In genomic region chr19:47746129-47746528, GRCh38 we compare ENCODE assay signal across 7 cellular contexts. TPM values are rescaled to one million over a fixed set of nuclear protein-coding genes. Genes with fewer than 3 reads are reported as not detected.
DNase-seq lines count a peak whose midpoint lies in the region; ATAC-seq and TF ChIP-seq lines count a peak whose summit lies in the region.
"Not testable (repeated sequence)": the region's sequence is repeated elsewhere in the genome, so short reads cannot be mapped to it uniquely, and the experiment has no call there.
"Had no signal": no experiment of that assay in that cellular context is flagged by ENCODE, and none has a peak within 500 bp of the region (broad histone marks: within the 10 kb centered on the region; RNA-seq: fewer than 3 reads in every experiment).

No MANE protein-coding gene starts in this region.

- TF ChIP-seq POLR2A in sigmoid colon (IDR thresholded peaks at IDR 0.05), result not testable (repeated sequence)

- CTCF ChIA-PET in BJ (lab: Yijun Ruan, JAX), result interaction anchor here (1.5 to 7.2 kb wide), 4 partner anchors 27 to 312 kb away, joined by 3 to 160 read pairs (median 30); partner anchors contain the start of gene EHD2

- TF ChIP-seq EP300 in sigmoid colon (IDR thresholded peaks at IDR 0.05), result not testable (repeated sequence)

- intact Hi-C loops in left lung (cut with DNase I); sigmoid colon (cut with DNase I): not testable (repeated sequence)

- H3K4me1 ChIP-seq in left lung (peaks cover 24 to 60% of the 10 kb centered on the region in 2 donors), sigmoid colon (peaks cover 0 to 52% (median 38%) of the 10 kb centered on the region in 4 donors)

- H3K27me3 ChIP-seq in BJ (ENCODE audit: control insufficient read depth, insufficient read depth, low read length); left lung; sigmoid colon: not testable (repeated sequence)

- peak overlapping the region in 1 of 2 donors; percentile 99 for H3K27ac Mint-ChIP-seq in effector memory CD8-positive, alpha-beta T cell

- H3K9me3 Mint-ChIP-seq in activated T-cell treated with anti-CD3 and anti-CD28 coated beads, Interleukin-2, amount 50 U/mL, for 4 hours; effector memory CD8-positive, alpha-beta T cell: not testable (repeated sequence)

- H3K36me3 Mint-ChIP-seq in activated T-cell treated with anti-CD3 and anti-CD28 coated beads, Interleukin-2, amount 50 U/mL, for 4 hours (ENCODE audit: insufficient read depth), result peaks cover 15% of the 10 kb centered on the region
- H3K36me3 Mint-ChIP-seq in effector memory CD8-positive, alpha-beta T cell (ENCODE audit: insufficient read depth), result peaks cover 51% of the 10 kb centered on the region

- H3K4me3 Mint-ChIP-seq in activated T-cell treated with anti-CD3 and anti-CD28 coated beads, Interleukin-2, amount 50 U/mL, for 4 hours, result peak overlapping the region; percentile 99
- peak overlapping the region; percentile 97 to 99 for H3K4me3 Mint-ChIP-seq in effector memory CD8-positive, alpha-beta T cell

- not testable (repeated sequence) for TF ChIP-seq CTCF in BJ (IDR thresholded peaks at IDR 0.05; ENCODE audit: insufficient read depth, low read depth, low read length); LNCaP clone FGC (IDR thresholded peaks at IDR 0.05; ENCODE audit: control insufficient read depth, extremely low read depth, insufficient read depth); left lung (IDR thresholded peaks at IDR 0.05); sigmoid colon (IDR thresholded peaks at IDR 0.05)

- H3K4me3 ChIP-seq in BJ (ENCODE audit: low read depth, low read length) (peak overlapping the region; percentile 83), LNCaP clone FGC (ENCODE audit: low read depth, low read length) (peak overlapping the region; percentile 70), left lung (peak overlapping the region; percentile 73 to 87), sigmoid colon (peak overlapping the region; percentile 68 to 83 (median 78))

- H3K27ac ChIP-seq in left lung, result not testable (repeated sequence)
- H3K27ac ChIP-seq in sigmoid colon, result peak overlapping the region; percentile 93 to 97 (median 96)

- not testable (repeated sequence) for H3K9me3 ChIP-seq in left lung, sigmoid colon

- H3K36me3 ChIP-seq in BJ (ENCODE audit: control insufficient read depth, insufficient read depth, low read length) (peaks cover 21% of the 10 kb centered on the region), left lung (peaks cover 2 to 53% of the 10 kb centered on the region in 2 donors), sigmoid colon (peaks cover 24 to 50% (median 38%) of the 10 kb centered on the region in 4 donors)

- H3K4me1 Mint-ChIP-seq in activated T-cell treated with anti-CD3 and anti-CD28 coated beads, Interleukin-2, amount 50 U/mL, for 4 hours (ENCODE audit: low read depth), result peaks cover 47% of the 10 kb centered on the region
- H3K4me1 Mint-ChIP-seq in effector memory CD8-positive, alpha-beta T cell (ENCODE audit: low read depth in 2 of 2), result peaks cover 23 to 25% of the 10 kb centered on the region in 2 donors

- POLR2A ChIA-PET in BJ (lab: Charles Lee), result not testable (repeated sequence)

- not testable (repeated sequence) for ATAC-seq in activated T-cell treated with anti-CD3 and anti-CD28 coated beads, Interleukin-2, amount 50 U/mL, for 4 hours; effector memory CD8-positive, alpha-beta T cell (replicated peaks); left lung

- 74 to 79% methylated on average over 17 of the region's 17 CpGs for WGBS in sigmoid colon, 2 donors

- not testable (repeated sequence) for DNase-seq in BJ (ENCODE audit: low read depth); LNCaP clone FGC (ENCODE audit: low read depth); activated T-cell treated with anti-CD3 and anti-CD28 coated beads, Interleukin-2, amount 50 U/mL, for 4 hours; effector memory CD8-positive, alpha-beta T cell; left lung; sigmoid colon

- not testable (repeated sequence) for H3K27me3 Mint-ChIP-seq in activated T-cell treated with anti-CD3 and anti-CD28 coated beads, Interleukin-2, amount 50 U/mL, for 4 hours (ENCODE audit: low read depth); effector memory CD8-positive, alpha-beta T cell

RNA-seq across cellular contexts. Expression of gene NOP53, which starts 0.8 kb away (rescaled TPM):
- 119 and 135 TPM in 2 replicates for polyA plus RNA-seq in BJ (2011; rRNA removed)
- 33.8 and 63.6 TPM in 2 replicates for polyA minus RNA-seq in BJ (2011; rRNA and poly(A)+ RNA removed)
- 100 to 1,000 TPM; 260 to 295 (median 277) TPM for total RNA-seq in activated T-cell treated with anti-CD3 and anti-CD28 coated beads, Interleukin-2, amount 50 U/mL, for 4 hours
- total RNA-seq in left lung, result 100 to 1,000 TPM; 130 to 157 TPM
- total RNA-seq in sigmoid colon, result 100 to 1,000 TPM; 432 to 576 (median 557) TPM
- polyA plus RNA-seq in sigmoid colon, result 100 to 1,000 TPM; 304 to 682 (median 589) TPM

RNA-seq across cellular contexts. Expression of gene SELENOW, which starts 32.4 kb away (rescaled TPM):
- polyA plus RNA-seq in BJ (2011; rRNA removed) (256 and 293 TPM in 2 replicates), sigmoid colon (100 to 1,000 TPM; 329 to 999 (median 792) TPM)
- 33.2 and 51.9 TPM in 2 replicates for polyA minus RNA-seq in BJ (2011; rRNA and poly(A)+ RNA removed)
- total RNA-seq in activated T-cell treated with anti-CD3 and anti-CD28 coated beads, Interleukin-2, amount 50 U/mL, for 4 hours, result 10 to 100 TPM; 57.7 to 68.0 (median 62.5) TPM
- total RNA-seq in left lung (100 to 1,000 TPM; 233 to 596 TPM), sigmoid colon (1,000 to 10,000 TPM; 1,579 to 3,138 (median 2,179) TPM)

RNA-seq across cellular contexts. Expression of gene EHD2, which starts 32.9 kb away (rescaled TPM):
- polyA plus RNA-seq in BJ (2011; rRNA removed) (69.5 and 132 TPM in 2 replicates), sigmoid colon (10 to 100 TPM in 2 of 3 donors, 1 to 10 TPM in 1; 3.5 to 26.7 (median 10.8) TPM)
- polyA minus RNA-seq in BJ (2011; rRNA and poly(A)+ RNA removed), result 65.5 and 115 TPM in 2 replicates
- under 1 TPM; 0.26 to 0.66 (median 0.43) TPM for total RNA-seq in activated T-cell treated with anti-CD3 and anti-CD28 coated beads, Interleukin-2, amount 50 U/mL, for 4 hours
- total RNA-seq in left lung (100 to 1,000 TPM; 195 to 263 TPM), sigmoid colon (100 to 1,000 TPM in 1 of 4 donors, 10 to 100 TPM in 3; 41.8 to 184 (median 72.4) TPM)

RNA-seq across cellular contexts. Expression of gene TPRX1, which starts 58.2 kb away (rescaled TPM):
- polyA plus RNA-seq in BJ (2011; rRNA removed), result not detected in 2 replicates
- polyA minus RNA-seq in BJ (2011; rRNA and poly(A)+ RNA removed), result not detected in 2 replicates
- total RNA-seq in activated T-cell treated with anti-CD3 and anti-CD28 coated beads, Interleukin-2, amount 50 U/mL, for 4 hours, result not detected
- total RNA-seq in left lung, result not detected
- total RNA-seq in sigmoid colon, result not detected
- polyA plus RNA-seq in sigmoid colon, result not detected
- total RNA-seq: mesenteric fat pad had no signal

Comparison
In these comparisons a context has a peak if more than half of its experiments do, and no peak if none do; other contexts are left out.
1. RNA of gene EHD2, which starts 32.9 kb away (total RNA-seq): 195 to 263 TPM in left lung and 41.8 to 184 TPM in sigmoid colon; 0.26 to 0.66 TPM in activated T-cell treated with anti-CD3 and anti-CD28 coated beads, Interleukin-2, amount 50 U/mL, for 4 hours; every median in the first group is over 10 times any median in the second.
2. Peak in every context shown above with its lines, with median percentiles within 50 percentile points of each other: H3K4me3 ChIP-seq.